Comparison of ENCODE assay signal across 19 cellular contexts in the genomic region with DNA sequence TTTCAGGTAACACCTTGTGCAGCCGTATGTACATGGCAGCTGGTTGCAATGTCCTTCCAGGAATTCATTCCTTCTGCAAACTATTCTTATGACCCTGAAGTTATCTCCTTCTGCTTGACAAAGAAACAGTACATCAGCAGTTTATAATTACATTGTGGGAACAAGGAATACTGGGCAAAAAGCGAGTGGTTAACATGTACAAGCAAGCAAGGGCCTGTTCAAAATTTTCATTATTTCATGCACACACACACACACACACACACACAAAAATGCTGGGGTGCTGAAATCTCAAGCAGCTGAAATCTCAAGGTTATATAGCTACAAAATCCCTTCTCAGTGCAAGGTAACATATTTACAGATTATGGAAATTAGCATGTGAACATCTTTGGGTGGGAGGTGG. TPM values are rescaled to one million over a fixed set of nuclear protein-coding genes. Genes with fewer than 3 reads are reported as not detected.
A peak's percentile ranks its signal among the peaks of the same experiment; 100 is the strongest.
DNase-seq lines count a peak whose midpoint lies in the region; ATAC-seq, FAIRE-seq and TF ChIP-seq lines count a peak whose summit lies in the region.
"Had no signal": no experiment of that assay in that cellular context is flagged by ENCODE, and none has a peak within 500 bp of the region (broad histone marks: within the 10 kb centered on the region; RNA-seq: fewer than 3 reads in every experiment).

No MANE protein-coding gene starts in this region.

- no peak overlapping the region for H3K9ac ChIP-seq in keratinocyte (ENCODE audit: control insufficient read depth, extremely low read depth, insufficient read depth, low read length)
- H3K9ac ChIP-seq: BLaER1 treated with 17β-estradiol and CSF1 and Interleukin-3, amounts not matched to agents 10 nM and 100 nM had no signal

- H3K27me3 ChIP-seq in breast epithelium (no peaks in the 10 kb centered on the region), keratinocyte (ENCODE audit: control insufficient read depth, extremely low read depth, insufficient read depth, low read length) (no peaks in the 10 kb centered on the region)
- H3K27me3 ChIP-seq: BLaER1 treated with 17β-estradiol and CSF1 and Interleukin-3, amounts not matched to agents 10 nM and 100 nM had no signal

- H3K9me3 Mint-ChIP-seq in MCF 10A (ENCODE audit: unreplicated experiment) = no peaks in the 10 kb centered on the region
- no peaks in the 10 kb centered on the region for H3K9me3 Mint-ChIP-seq in activated T-helper 17 cell treated with anti-CD3 and anti-CD28 coated beads, Interleukin-2, amount 50 U/mL, for 72 hours
- H3K9me3 Mint-ChIP-seq: CD4-positive, CD25-positive, alpha-beta regulatory T cell had no signal

- TF ChIP-seq CTCF in MCF 10A (IDR thresholded peaks at IDR 0.05; ENCODE audit: unreplicated experiment) (no peak), breast epithelium (IDR thresholded peaks at IDR 0.05) (no peak), keratinocyte (optimal IDR thresholded peaks at IDR 0.05 in 1 of 3, IDR thresholded peaks at IDR 0.05 in 1 of 3, conservative IDR thresholded peaks at IDR 0.05 in 1 of 3; ENCODE audit: extremely low read depth in 1 of 3, insufficient read depth in 2 of 3, low read length in 3 of 3) (no peak)

- H3K27ac Mint-ChIP-seq in MCF 10A (ENCODE audit: low read depth, unreplicated experiment) = peak overlapping the region; percentile 98
- peak overlapping the region; percentile 90 for H3K27ac Mint-ChIP-seq in activated T-helper 17 cell treated with anti-CD3 and anti-CD28 coated beads, Interleukin-2, amount 50 U/mL, for 72 hours
- H3K27ac Mint-ChIP-seq: H9 had no signal

- POLR2A ChIA-PET in MCF 10A (lab: Yijun Ruan, JAX) = interaction anchor here (1.1 to 4.3 kb wide), 4 partner anchors 13 to 31 kb away, joined by 3 to 38 read pairs (median 4); partner anchors contain the start of gene GTPBP8

- DNase-seq in MCF 10A (ENCODE audit: unreplicated experiment) (no peak), breast epithelium (ENCODE audit: low spot score in 2 of 2) (no peak), keratinocyte (ENCODE audit: low read depth, low spot score) (no peak), NCI-H1694 treated with DMSO at 0.1 percent for 48 hours (lab: John Stamatoyannopoulos, UW) (no peak), KBM-7 (no peak), mucosa of gallbladder (ENCODE audit: low spot score) (no peak)
- DNase-seq: ACHN; CD4-positive, CD25-positive, alpha-beta regulatory T cell; COR-L47; GF-D8; GOT3; H9; IMR-90 had no signal

- no peak overlapping the region for H3K27ac ChIP-seq in breast epithelium
- H3K27ac ChIP-seq in keratinocyte (ENCODE audit: control insufficient read depth, insufficient read depth, low read length) = no peak overlapping the region
- H3K27ac ChIP-seq: BLaER1 treated with 17β-estradiol and CSF1 and Interleukin-3, amounts not matched to agents 10 nM and 100 nM had no signal

- H3K4me1 ChIP-seq in breast epithelium = no peaks in the 10 kb centered on the region
- peaks cover 22% of the 10 kb centered on the region for H3K4me1 ChIP-seq in keratinocyte (ENCODE audit: control insufficient read depth, extremely low read depth, insufficient read depth, low read length)

- no peak for TF ChIP-seq POLR2A in breast epithelium (IDR thresholded peaks at IDR 0.05)

- H2AFZ ChIP-seq in keratinocyte (ENCODE audit: control insufficient read depth, low read length) = peak overlapping the region; percentile 38

- no peak for ATAC-seq in activated T-helper 17 cell treated with anti-CD3 and anti-CD28 coated beads, Interleukin-2, amount 50 U/mL, for 72 hours (replicated peaks)
- no peak for ATAC-seq in GM18517 (IDR thresholded peaks at IDR 0.05; ENCODE audit: unreplicated experiment)

- no peaks in the 10 kb centered on the region for H3K9me1 ChIP-seq in keratinocyte (ENCODE audit: control insufficient read depth, extremely low read depth, insufficient read depth, low read length)

- BruUV-seq in MCF 10A (replicated peaks; lab: Mats Ljungman, UMichigan) = no TSS peak

- H4K20me1 ChIP-seq in keratinocyte (ENCODE audit: control insufficient read depth, extremely low read depth, insufficient read depth, low read length) = no peaks in the 10 kb centered on the region

- peaks cover 29% of the 10 kb centered on the region for H3K79me2 ChIP-seq in keratinocyte (ENCODE audit: control insufficient read depth, insufficient read depth, low read length)

- H3K4me1 Mint-ChIP-seq in MCF 10A (ENCODE audit: insufficient read depth, unreplicated experiment) = peaks cover 20% of the 10 kb centered on the region
- peaks cover 35% of the 10 kb centered on the region for H3K4me1 Mint-ChIP-seq in activated T-helper 17 cell treated with anti-CD3 and anti-CD28 coated beads, Interleukin-2, amount 50 U/mL, for 72 hours

- H3K27me3 Mint-ChIP-seq in MCF 10A (ENCODE audit: insufficient read depth, unreplicated experiment) = no peaks in the 10 kb centered on the region
- no peaks in the 10 kb centered on the region for H3K27me3 Mint-ChIP-seq in activated T-helper 17 cell treated with anti-CD3 and anti-CD28 coated beads, Interleukin-2, amount 50 U/mL, for 72 hours
- H3K27me3 Mint-ChIP-seq: CD4-positive, CD25-positive, alpha-beta regulatory T cell had no signal

- FAIRE-seq in keratinocyte (lab: Jason Lieb, UNC) = no peak
- FAIRE-seq: D721Med had no signal

- in situ Hi-C loops in KBM-7 (cut with MboI; ENCODE audit: low pct_unique_long_range_greater_than_20kb, low sequenced_read_pairs) = no loop called here

- CTCF ChIA-PET in MCF 10A (lab: Yijun Ruan, JAX) = interaction anchor here (1.9 to 2.9 kb wide), 2 partner anchors 13 to 15 kb away, joined by 8 to 19 read pairs; no protein-coding TSS in a partner anchor

- no peak overlapping the region for H3K4me3 Mint-ChIP-seq in MCF 10A (ENCODE audit: unreplicated experiment)
- H3K4me3 Mint-ChIP-seq in activated T-helper 17 cell treated with anti-CD3 and anti-CD28 coated beads, Interleukin-2, amount 50 U/mL, for 72 hours = peak overlapping the region; percentile 94
- H3K4me3 Mint-ChIP-seq: H9 had no signal

- peak overlapping the region; percentile 25 for H3K4me2 ChIP-seq in keratinocyte (ENCODE audit: control insufficient read depth, extremely low read depth, insufficient read depth, low read depth, low read length)

- H3K36me3 ChIP-seq in breast epithelium (no peaks in the 10 kb centered on the region), keratinocyte (ENCODE audit: control insufficient read depth in 2 of 2, extremely low read depth in 1 of 2, insufficient read depth in 2 of 2, low read length in 2 of 2) (peaks cover 0 to 3% of the 10 kb centered on the region in 2 experiments)

- no peak overlapping the region for H3K4me3 ChIP-seq in breast epithelium
- no peak overlapping the region for H3K4me3 ChIP-seq in keratinocyte (ENCODE audit: control insufficient read depth in 2 of 3, extremely low read depth in 1 of 3, insufficient read depth in 2 of 3, low read depth in 1 of 3, low read length in 3 of 3)
- H3K4me3 ChIP-seq: BLaER1 treated with 17β-estradiol and CSF1 and Interleukin-3, amounts not matched to agents 10 nM and 100 nM had no signal

- dilution Hi-C loops in keratinocyte (cut with MboI; ENCODE audit: extremely low pct_ligation_motif_present, low sequenced_read_pairs) = no loop called here

- no peaks in the 10 kb centered on the region for H3K9me3 ChIP-seq in breast epithelium
- H3K9me3 ChIP-seq in keratinocyte (ENCODE audit: control insufficient read depth, low read depth, low read length) = no peaks in the 10 kb centered on the region

- intact Hi-C loops in MCF 10A (cut with micrococcal nuclease) (no loop called here), breast epithelium (cut with DNase I; ENCODE audit: low total_unique reads) (no loop called here)

- H3K36me3 Mint-ChIP-seq in MCF 10A (ENCODE audit: insufficient read depth, unreplicated experiment) = no peaks in the 10 kb centered on the region
- peaks cover 34% of the 10 kb centered on the region for H3K36me3 Mint-ChIP-seq in activated T-helper 17 cell treated with anti-CD3 and anti-CD28 coated beads, Interleukin-2, amount 50 U/mL, for 72 hours (ENCODE audit: low read depth)

RNA-seq across cellular contexts. Expression of gene GTPBP8, which starts 30.7 kb away (rescaled TPM):
- total RNA-seq in MCF 10A (2022) (9.3 and 10.7 TPM in 2 replicates), breast epithelium (10 to 100 TPM; 23.4 to 32.8 (median 24.2) TPM), mucosa of gallbladder (17.6 TPM)
- total RNA-seq in activated T-helper 17 cell treated with anti-CD3 and anti-CD28 coated beads, Interleukin-2, amount 50 U/mL, for 72 hours = 10 to 100 TPM; 18.8 to 23.6 TPM
- 13.8 to 18.6 TPM (median 16.9 TPM) in 3 replicates for polyA plus RNA-seq in keratinocyte
- 2.7 TPM for polyA plus RNA-seq in keratinocyte (2011; ENCODE audit: low read depth)
- 14.3 and 15.9 TPM in 2 replicates for polyA plus RNA-seq in keratinocyte (2011; cell fraction: cytosol; rRNA removed)
- 11.3 and 13.1 TPM in 2 replicates for polyA plus RNA-seq in keratinocyte (2011; cell fraction: nucleus; rRNA removed)
- 9.9 and 14.7 TPM in 2 replicates for polyA plus RNA-seq in keratinocyte (2012; ENCODE audit: low replicate concordance)
- polyA minus RNA-seq in keratinocyte = 9.7 to 25.7 TPM (median 12.7 TPM) in 3 replicates
- polyA minus RNA-seq in keratinocyte (2011; cell fraction: cytosol; rRNA and poly(A)+ RNA removed) = 23.6 TPM
- 6.0 and 6.6 TPM in 2 replicates for polyA minus RNA-seq in keratinocyte (2011; cell fraction: nucleus; rRNA and poly(A)+ RNA removed)

RNA-seq across cellular contexts. Expression of gene CD200R1, which starts 46.6 kb away (rescaled TPM):
- not detected in 2 replicates for total RNA-seq in MCF 10A (2022)
- total RNA-seq in breast epithelium = 1 to 10 TPM in 2 of 3 donors, under 1 TPM in 1; 0.66 to 3.4 (median 1.3) TPM
- total RNA-seq in activated T-helper 17 cell treated with anti-CD3 and anti-CD28 coated beads, Interleukin-2, amount 50 U/mL, for 72 hours = 1 to 10 TPM; 5.7 to 6.7 TPM
- 0.97 to 1.9 TPM (median 1.6 TPM) in 3 replicates for polyA plus RNA-seq in keratinocyte
- polyA plus RNA-seq in keratinocyte (2011; ENCODE audit: low read depth) = not detected
- polyA plus RNA-seq in keratinocyte (2011; cell fraction: cytosol; rRNA removed) = 0.61 and 1.1 TPM in 2 replicates
- 1.5 and 1.6 TPM in 2 replicates for polyA plus RNA-seq in keratinocyte (2011; cell fraction: nucleus; rRNA removed)
- 0.24 and 0.78 TPM in 2 replicates for polyA plus RNA-seq in keratinocyte (2012; ENCODE audit: low replicate concordance)
- 1.5 to 2.0 TPM in 2 of 3 replicates, not detected in the other for polyA minus RNA-seq in keratinocyte
- not detected for polyA minus RNA-seq in keratinocyte (2011; cell fraction: cytosol; rRNA and poly(A)+ RNA removed)
- 1.2 and 2.9 TPM in 2 replicates for polyA minus RNA-seq in keratinocyte (2011; cell fraction: nucleus; rRNA and poly(A)+ RNA removed)
- total RNA-seq in mucosa of gallbladder = 1.5 TPM
- total RNA-seq: A172, H9, HT-29 had no signal
